Comparison of ENCODE assay signal across 31 cellular contexts in the genomic region with DNA sequence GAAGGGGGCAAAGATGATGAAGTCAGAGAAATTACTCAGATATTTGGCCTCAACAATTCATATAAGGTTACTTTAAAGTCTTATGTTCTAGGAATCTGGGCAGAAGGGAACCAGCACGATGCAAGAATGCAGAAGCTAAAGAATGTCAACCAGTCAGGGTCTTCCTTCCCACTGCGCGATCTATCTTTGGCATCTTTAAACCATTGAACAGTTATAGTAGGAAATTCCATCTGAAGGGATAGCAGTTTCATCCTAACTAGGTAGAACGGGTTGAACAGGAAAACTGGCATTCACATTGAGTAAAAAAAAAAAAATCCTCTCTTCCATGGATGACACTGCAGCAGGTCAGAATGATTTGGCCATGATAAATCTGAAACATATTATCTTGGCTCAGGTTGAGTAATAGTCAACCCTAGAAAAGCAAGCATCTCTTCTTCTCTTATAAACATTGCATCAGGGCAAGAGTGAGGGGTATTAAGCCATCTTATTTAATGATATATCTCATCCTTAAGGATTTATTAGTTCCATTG. TPM values are rescaled to one million over a fixed set of nuclear protein-coding genes. Genes with fewer than 3 reads are reported as not detected.
"Had no signal": no experiment of that assay in that cellular context is flagged by ENCODE, and none has a peak within 500 bp of the region (broad histone marks: within the 10 kb centered on the region; RNA-seq: fewer than 3 reads in every experiment).

No MANE protein-coding gene starts in this region.

- H3K4me1 ChIP-seq: colonic mucosa, gastrocnemius medialis had no signal

- H3K36me3 ChIP-seq: colonic mucosa, esophagus squamous epithelium, gastrocnemius medialis, heart right ventricle, left lung, lower lobe of right lung had no signal

- FAIRE-seq: endometrium, islet of Langerhans, keratinocyte had no signal

- H3K9me3 ChIP-seq: colonic mucosa, gastrocnemius medialis, left lung, lower lobe of right lung had no signal

- H3K4me3 ChIP-seq: colonic mucosa, esophagus squamous epithelium, gastrocnemius medialis, heart right ventricle, left lung, lower lobe of right lung, mucosa of descending colon had no signal

- DNase-seq: colonic mucosa; cortex of kidney; effector CD8-positive, alpha-beta T cell; effector memory CD8-positive, alpha-beta T cell; endodermal cell; erythroblast; esophagus squamous epithelium; foreskin fibroblast; foreskin melanocyte; gastrocnemius medialis; glutamatergic neuron; head of caudate nucleus; heart right ventricle; hippocampal formation; left cardiac atrium; left lung; left ventricle myocardium superior; lower lobe of right lung; mesenchymal stem cell; mucosa of descending colon had no signal

- H3K27ac ChIP-seq: colonic mucosa, gastrocnemius medialis, heart right ventricle, lower lobe of right lung had no signal

- ATAC-seq: effector memory CD8-positive, alpha-beta T cell; gastrocnemius medialis; heart right ventricle; left cardiac atrium; left lung; left ventricle myocardium superior; mucosa of descending colon had no signal

RNA-seq across cellular contexts. Expression of a gene that starts 6.3 kb away (rescaled TPM):
- total RNA-seq: chondrocyte, colonic mucosa, dermis microvascular lymphatic vessel endothelial cell, endodermal cell, gastrocnemius medialis, glomerular endothelial cell, heart right ventricle, left cardiac atrium, left lung, left ventricle myocardium superior, lower lobe of right lung, lung microvascular endothelial cell, mesenteric fat pad, mesothelial cell of epicardium, mucosa of descending colon, myocyte had no signal

RNA-seq across cellular contexts. Expression of a gene that starts 10.0 kb away (rescaled TPM):
- total RNA-seq: chondrocyte, colonic mucosa, dermis microvascular lymphatic vessel endothelial cell, endodermal cell, gastrocnemius medialis, glomerular endothelial cell, heart right ventricle, kidney epithelial cell, left cardiac atrium, left lung, left ventricle myocardium superior, lower lobe of right lung, lung microvascular endothelial cell, mesenteric fat pad, mesothelial cell of epicardium, mucosa of descending colon, myocyte had no signal
- polyA plus RNA-seq: keratinocyte had no signal

RNA-seq across cellular contexts. Expression of a gene that starts 46.0 kb away (rescaled TPM):
- total RNA-seq: chondrocyte, colonic mucosa, dermis microvascular lymphatic vessel endothelial cell, endodermal cell, gastrocnemius medialis, glomerular endothelial cell, heart right ventricle, kidney epithelial cell, left cardiac atrium, left lung, left ventricle myocardium superior, lower lobe of right lung, lung microvascular endothelial cell, mesenteric fat pad, mesothelial cell of epicardium, mucosa of descending colon, myocyte had no signal
- polyA plus RNA-seq: heart right ventricle had no signal

RNA-seq across cellular contexts. Expression of a gene that starts 59.7 kb away (rescaled TPM):
- total RNA-seq: chondrocyte, colonic mucosa, dermis microvascular lymphatic vessel endothelial cell, endodermal cell, gastrocnemius medialis, glomerular endothelial cell, heart right ventricle, kidney epithelial cell, left cardiac atrium, left lung, left ventricle myocardium superior, lower lobe of right lung, lung microvascular endothelial cell, mesenteric fat pad, mesothelial cell of epicardium, mucosa of descending colon, myocyte had no signal
- polyA plus RNA-seq: heart right ventricle had no signal
